Comparison of ENCODE assay signal across 1 cellular context in genomic region chr11:126498281-126498680, GRCh38.
TF ChIP-seq lines count a peak whose summit lies in the region.

No MANE protein-coding gene starts in this region.

TF ChIP-seq in H1, 55 proteins besides CTCF, POLR2A, EP300 and RAD21 (continued from another document):
- TF ChIP-seq SP1 (IDR thresholded peaks at IDR 0.05; ENCODE audit: low read depth, low read length) (no peak), ZNF274 (IDR thresholded peaks at IDR 0.05; ENCODE audit: borderline replicate concordance, extremely low read depth, low read length) (no peak), SP4 (IDR thresholded peaks at IDR 0.05; ENCODE audit: low read length) (no peak), SIRT6 (IDR thresholded peaks at IDR 0.05; ENCODE audit: low read length) (no peak), JUN (IDR thresholded peaks at IDR 0.05; ENCODE audit: low read depth, low read length) (no peak), GTF2F1 (IDR thresholded peaks at IDR 0.05; ENCODE audit: borderline replicate concordance, low read depth, low read length) (no peak), TAF7 (optimal IDR thresholded peaks at IDR 0.05; ENCODE audit: borderline replicate concordance, low read depth, low read length) (no peak), PHF8 (conservative IDR thresholded peaks at IDR 0.05; ENCODE audit: low read depth, low read length) (no peak), CHD2 (IDR thresholded peaks at IDR 0.05; ENCODE audit: low read length) (no peak), HDAC2 (IDR thresholded peaks at IDR 0.05; ENCODE audit: borderline replicate concordance in 1 of 2, low read depth in 2 of 2, low read length in 2 of 2) (no peak), TEAD4 (IDR thresholded peaks at IDR 0.05; ENCODE audit: low read depth, low read length) (no peak), SRF (IDR thresholded peaks at IDR 0.05; ENCODE audit: low read depth, low read length) (no peak), BCL11A (IDR thresholded peaks at IDR 0.05; ENCODE audit: low read depth in 2 of 2, low read length in 2 of 2) (no peak), RNF2 (IDR thresholded peaks at IDR 0.05; ENCODE audit: borderline replicate concordance, low read depth, low read length, missing control alignments, poor library complexity, severe bottlenecking) (no peak), TAF1 (IDR thresholded peaks at IDR 0.05; ENCODE audit: low read depth, low read length) (no peak)
- TF ChIP-seq, protein P1, sequence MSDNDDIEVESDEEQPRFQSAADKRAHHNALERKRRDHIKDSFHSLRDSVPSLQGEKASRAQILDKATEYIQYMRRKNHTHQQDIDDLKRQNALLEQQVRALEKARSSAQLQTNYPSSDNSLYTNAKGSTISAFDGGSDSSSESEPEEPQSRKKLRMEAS (IDR thresholded peaks at IDR 0.05), result no peak
